38 cellular contexts compared by ENCODE assay signal in genomic region chr1:154361357-154361756, GRCh38. TPM values are rescaled to one million over a fixed set of nuclear protein-coding genes. Genes with fewer than 3 reads are reported as not detected.
"Had no signal": no experiment of that assay in that cellular context is flagged by ENCODE, and none has a peak within 500 bp of the region (broad histone marks: within the 10 kb centered on the region; RNA-seq: fewer than 3 reads in every experiment).

No MANE protein-coding gene starts in this region.

- H3K4me1 ChIP-seq: esophagus squamous epithelium, gastrocnemius medialis, heart left ventricle had no signal

- H3K27me3 Mint-ChIP-seq: activated CD8-positive, alpha-beta T cell treated with anti-CD3 and anti-CD28 coated beads for 36 hours; activated naive CD8-positive, alpha-beta T cell; activated T-helper 17 cell treated with anti-CD3 and anti-CD28 coated beads, Interleukin-2, amount 50 U/mL, for 72 hours; T-helper 17 cell had no signal

- H3K36me3 Mint-ChIP-seq: activated naive CD8-positive, alpha-beta T cell had no signal

- H3K27ac Mint-ChIP-seq: activated B cell treated with CpG ODN at 0.5 μM for 24 hours; activated CD8-positive, alpha-beta T cell treated with anti-CD3 and anti-CD28 coated beads for 36 hours; activated naive CD8-positive, alpha-beta T cell; activated T-helper 17 cell treated with anti-CD3 and anti-CD28 coated beads, Interleukin-2, amount 50 U/mL, for 72 hours; dendritic cell treated with granulocyte-macrophage colony-stimulating factor and Interleukin-4, amounts not matched to agents 40 ng/mL and 50 ng/mL, for 4 days; T-helper 17 cell; T-helper 2 cell treated with Interferon-gamma antibody and Interleukin-4, amounts not matched to agents 5 μg/mL and 100 μg/mL, for 36 hours had no signal

- H3K36me3 ChIP-seq: brain microvascular endothelial cell, esophagus squamous epithelium, gastrocnemius medialis, heart left ventricle, WERI-Rb-1 had no signal

- H3K4me3 ChIP-seq: coronary artery, dorsolateral prefrontal cortex, esophagus squamous epithelium, gastrocnemius medialis, heart left ventricle had no signal

- H3K9me3 Mint-ChIP-seq: activated B cell treated with CpG ODN at 0.5 μM for 24 hours; activated T-cell treated with anti-CD3 and anti-CD28 coated beads, Interleukin-2, amount 50 U/mL, for 4 hours; activated T-helper 17 cell treated with anti-CD3 and anti-CD28 coated beads, Interleukin-2, amount 50 U/mL, for 72 hours; central memory CD8-positive, alpha-beta T cell; dendritic cell treated with granulocyte-macrophage colony-stimulating factor and Interleukin-4, amounts not matched to agents 40 ng/mL and 50 ng/mL, for 4 days had no signal

- H3K9me3 ChIP-seq: esophagus squamous epithelium, gastrocnemius medialis, heart left ventricle had no signal

- H3K4me3 Mint-ChIP-seq: activated B cell treated with CpG ODN at 0.5 μM for 24 hours; activated CD8-positive, alpha-beta T cell treated with anti-CD3 and anti-CD28 coated beads for 36 hours; activated naive CD8-positive, alpha-beta T cell; activated T-cell treated with anti-CD3 and anti-CD28 coated beads, Interleukin-2, amount 50 U/mL, for 4 hours; activated T-helper 17 cell treated with anti-CD3 and anti-CD28 coated beads, Interleukin-2, amount 50 U/mL, for 72 hours; central memory CD8-positive, alpha-beta T cell; dendritic cell treated with granulocyte-macrophage colony-stimulating factor and Interleukin-4, amounts not matched to agents 40 ng/mL and 50 ng/mL, for 4 days; T-helper 17 cell; T-helper 2 cell treated with Interferon-gamma antibody and Interleukin-4, amounts not matched to agents 5 μg/mL and 100 μg/mL, for 36 hours had no signal

- H3K4me1 Mint-ChIP-seq: activated B cell treated with CpG ODN at 0.5 μM for 24 hours; central memory CD8-positive, alpha-beta T cell; T-helper 17 cell had no signal

- DNase-seq: activated B cell treated with CpG ODN at 0.5 μM for 24 hours; activated CD4-positive, alpha-beta T cell treated with anti-CD3 and anti-CD28 coated beads for 48 hours; activated CD4-positive, alpha-beta T cell treated with anti-CD3 and anti-CD28 coated beads, Interleukin-2, amount 50 U/mL, for 1 hour; activated CD4-positive, alpha-beta T cell treated with anti-CD3 and anti-CD28 coated beads, Interleukin-2, amount 50 U/mL, for 48 hours; activated CD8-positive, alpha-beta memory T cell treated with anti-CD3 and anti-CD28 coated beads for 24 hours; activated CD8-positive, alpha-beta T cell treated with anti-CD3 and anti-CD28 coated beads for 36 hours; activated effector memory CD4-positive, alpha-beta T cell treated with Interleukin-2 at 50 U/mL for 16 hours; activated gamma-delta T cell treated with Interleukin-2 at 50 U/mL for 16 hours; activated naive CD4-positive, alpha-beta T cell treated with anti-CD3 and anti-CD28 coated beads, Interleukin-2, amount 50 U/mL, for 16 hours; activated naive CD4-positive, alpha-beta T cell treated with Interleukin-2 at 50 U/mL for 16 hours; activated T-cell treated with anti-CD3 and anti-CD28 coated beads, Interleukin-2, amount 50 U/mL, for 4 hours; amniotic stem cell; anterior cingulate cortex; brain microvascular endothelial cell; dorsolateral prefrontal cortex; effector memory CD4-positive, alpha-beta T cell; esophagus squamous epithelium; foreskin fibroblast; gastrocnemius medialis; glutamatergic neuron; heart left ventricle; T-helper 1 cell; T-helper 17 cell; T1000; WERI-Rb-1 had no signal

- H3K27ac ChIP-seq: brain microvascular endothelial cell, coronary artery, dorsolateral prefrontal cortex, epithelial cell of prostate, esophagus squamous epithelium, gastrocnemius medialis, heart left ventricle, WERI-Rb-1 had no signal

- ATAC-seq: activated CD4-positive, CD25-positive, alpha-beta regulatory T cell treated with anti-CD3 and anti-CD28 coated beads, Interleukin-2, amount 50 U/mL, for 24 hours; activated CD8-positive, alpha-beta T cell treated with anti-CD3 and anti-CD28 coated beads for 36 hours; activated T-cell treated with anti-CD3 and anti-CD28 coated beads, Interleukin-2, amount 50 U/mL, for 4 hours; activated T-helper 17 cell treated with anti-CD3 and anti-CD28 coated beads, Interleukin-2, amount 50 U/mL, for 72 hours; gastrocnemius medialis; heart left ventricle; T-helper 17 cell had no signal

- H3K27me3 ChIP-seq: brain microvascular endothelial cell, dorsolateral prefrontal cortex, esophagus squamous epithelium, gastrocnemius medialis, heart left ventricle had no signal

RNA-seq across cellular contexts. Expression of gene AQP10, which starts 40.5 kb away (rescaled TPM):
- total RNA-seq: activated B cell treated with CpG ODN at 0.5 μM for 24 hours; activated T-cell treated with anti-CD3 and anti-CD28 coated beads, Interleukin-2, amount 50 U/mL, for 4 hours; activated T-helper 17 cell treated with anti-CD3 and anti-CD28 coated beads, Interleukin-2, amount 50 U/mL, for 72 hours; astrocyte; bronchial epithelial cell; cerebellum; endothelial cell of umbilical vein; esophagus squamous epithelium; fibroblast of lung; gastrocnemius medialis had no signal
- polyA plus RNA-seq: endothelial cell of umbilical vein, fibroblast of lung had no signal
